In the genomic region with DNA sequence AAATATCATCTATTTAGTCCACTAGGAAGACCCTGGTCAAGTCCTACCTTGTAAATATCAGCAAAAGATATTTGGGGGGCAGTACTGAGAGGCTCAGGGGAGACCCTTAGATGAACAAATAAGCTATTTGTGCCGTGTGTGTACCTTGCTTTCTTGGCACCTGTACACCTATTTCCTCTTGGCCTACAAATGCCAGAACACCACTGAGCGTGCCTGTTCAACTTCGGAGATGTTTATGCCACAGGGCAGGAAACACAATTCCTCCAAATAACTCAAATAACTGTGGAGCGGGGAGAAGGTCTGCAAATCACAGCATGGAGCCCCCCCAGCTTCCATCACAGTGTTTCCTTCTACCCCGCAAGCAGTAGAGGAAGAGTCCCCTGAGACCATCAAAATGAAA, we compare ENCODE assay signal across 8 cellular contexts.
"Had no signal": no experiment of that assay in that cellular context is flagged by ENCODE, and none has a peak within 500 bp of the region (broad histone marks: within the 10 kb centered on the region; RNA-seq: fewer than 3 reads in every experiment).

No MANE protein-coding gene starts in this region.

- H2AFZ ChIP-seq: GM23248 had no signal

- H3K4me1 ChIP-seq: HAP-1 had no signal

- ATAC-seq: HCT116, HepG2 had no signal

- H3K36me3 ChIP-seq: HAP-1 had no signal

- DNase-seq: GM23248, GOT3, H7, HFFc6 had no signal

- H3K4me3 ChIP-seq: GM23248, HAP-1 had no signal

- H3K27ac ChIP-seq: GM23248, HL-60 had no signal

- H3K9ac ChIP-seq: GM23248 had no signal

- H3K9me3 ChIP-seq: HAP-1 had no signal
